ENCODE assay signal across 19 cellular contexts in genomic region chr2:151230627-151231026, GRCh38. TPM values are rescaled to one million over a fixed set of nuclear protein-coding genes. Genes with fewer than 3 reads are reported as not detected.
DNase-seq lines count a peak whose midpoint lies in the region; ATAC-seq and TF ChIP-seq lines count a peak whose summit lies in the region.
"Had no signal": no experiment of that assay in that cellular context is flagged by ENCODE, and none has a peak within 500 bp of the region (broad histone marks: within the 10 kb centered on the region; RNA-seq: fewer than 3 reads in every experiment).

No MANE protein-coding gene starts in this region.

- no peak overlapping the region for H3K4me3 ChIP-seq in IMR-90 (ENCODE audit: insufficient read depth, low read depth, low read length)
- no peak overlapping the region for H3K4me3 ChIP-seq in NB4 (ENCODE audit: low read depth, low read length)
- no peak overlapping the region for H3K4me3 ChIP-seq in mammary epithelial cell (replicated peaks in 1 of 3; ENCODE audit: insufficient read depth in 1 of 3, low read depth in 2 of 3, low read length in 3 of 3)
- no peak overlapping the region for H3K4me3 ChIP-seq in hepatocyte
- H3K4me3 ChIP-seq: SJSA1 had no signal

- H3K9me2 ChIP-seq in hepatocyte (replicated peaks; ENCODE audit: insufficient read depth) = no peaks in the 10 kb centered on the region

- H2AFZ ChIP-seq in IMR-90 (replicated peaks; ENCODE audit: low read length, poor library complexity) (no peak overlapping the region), mammary epithelial cell (ENCODE audit: low read depth, low read length) (no peak overlapping the region), hepatocyte (no peak overlapping the region)

- no peak overlapping the region for H2BK20ac ChIP-seq in IMR-90 (ENCODE audit: low read depth, low read length)

- no peak overlapping the region for H3K56ac ChIP-seq in IMR-90 (ENCODE audit: extremely low read depth, insufficient read depth, low read length)

- no peak overlapping the region for H4K5ac ChIP-seq in IMR-90 (ENCODE audit: low read depth, low read length)

- H3K4me2 ChIP-seq in IMR-90 (ENCODE audit: low read depth, low read length) (no peak overlapping the region), mammary epithelial cell (ENCODE audit: insufficient read depth, low read depth, low read length) (no peak overlapping the region), hepatocyte (no peak overlapping the region)

- DNase-seq in NOMO-1 (lab: John Stamatoyannopoulos, UW; ENCODE audit: unreplicated experiment in 2 of 2) = peak; percentile 21 to 70
- no peak for DNase-seq in NOMO-1 treated with dmso at 0.1 percent for 144 hours (lab: John Stamatoyannopoulos, UW; ENCODE audit: unreplicated experiment)
- no peak for DNase-seq in IMR-90
- peak; percentile 20 for DNase-seq in NB4 (ENCODE audit: low read depth)
- peak; percentile 11 for DNase-seq in mammary epithelial cell
- DNase-seq in hepatocyte (ENCODE audit: low spot score) = no peak
- no peak for DNase-seq in cerebellar nuclear complex (lab: John Stamatoyannopoulos, UW)
- DNase-seq: GF-D8, NCI-H1417, NCI-H1694 treated with DMSO at 0.1 percent for 48 hours, NCI-H2081 treated with DMSO at 0.1 percent for 48 hours, NCI-H2171 treated with DMSO at 0.1 percent for 48 hours, NCI-H524 treated with DMSO at 0.1 percent for 48 hours, NCI-H82 had no signal

- H3K27me3 ChIP-seq in IMR-90 (ENCODE audit: control insufficient read depth, insufficient read depth, low read length) (no peaks in the 10 kb centered on the region), mammary epithelial cell (ENCODE audit: insufficient read depth, low read length) (no peaks in the 10 kb centered on the region), hepatocyte (no peaks in the 10 kb centered on the region)
- H3K27me3 ChIP-seq: SJSA1 had no signal

- H2BK15ac ChIP-seq in IMR-90 (ENCODE audit: low read depth, low read length) = no peak overlapping the region

- H3K9me3 ChIP-seq in IMR-90 (ENCODE audit: control insufficient read depth, insufficient read depth, low read length) (no peaks in the 10 kb centered on the region), mammary epithelial cell (replicated peaks; ENCODE audit: insufficient read depth, low read length) (no peaks in the 10 kb centered on the region), hepatocyte (ENCODE audit: low read depth) (peaks cover 3% of the 10 kb centered on the region)
- H3K9me3 ChIP-seq: SJSA1 had no signal

- no peak overlapping the region for H2BK5ac ChIP-seq in IMR-90 (ENCODE audit: low read depth, low read length, poor library complexity, severe bottlenecking)

- H4K20me1 ChIP-seq in IMR-90 (ENCODE audit: insufficient read depth, low read length) (no peaks in the 10 kb centered on the region), mammary epithelial cell (ENCODE audit: insufficient read depth, low read length) (no peaks in the 10 kb centered on the region), hepatocyte (ENCODE audit: insufficient read depth, poor library complexity, severe bottlenecking) (no peaks in the 10 kb centered on the region)

- intact Hi-C loops in IMR-90 (cut with micrococcal nuclease) (loop anchor here (10.0 kb wide), 1 partner anchor 1486 kb away; no protein-coding TSS in a partner anchor), mammary epithelial cell (cut with micrococcal nuclease) (loop anchor here (10.0 kb wide), 2 partner anchors 316 to 1436 kb away; no protein-coding TSS in a partner anchor)

- no peaks in the 10 kb centered on the region for H3K9me1 ChIP-seq in IMR-90 (ENCODE audit: insufficient read depth, low read length)

- WGBS in IMR-90 (ENCODE audit: extremely low coverage in 2 of 2, insufficient read length in 1 of 2), 2 experiments = no CpG with 5 or more reads among the region's 2 CpGs
- WGBS in mammary epithelial cell (ENCODE audit: low coverage, missing lambda C conversion rate) = 65% methylated on average over 2 of the region's 2 CpGs
- 94% methylated on average over 2 of the region's 2 CpGs for WGBS in hepatocyte (ENCODE audit: low lambda C conversion rate, missing lambda C conversion rate)

- dilution Hi-C loops in IMR-90 (cut with HindIII; ENCODE audit: low sequenced_read_pairs, unreplicated experiment) (no loop called here), mammary epithelial cell (cut with HindIII; ENCODE audit: low sequenced_read_pairs) (no loop called here)

- no peak for TF ChIP-seq RAD21 in IMR-90 (IDR thresholded peaks at IDR 0.05; ENCODE audit: low read length)

- H3K79me1 ChIP-seq in IMR-90 (ENCODE audit: low read depth in 1 of 2, low read length in 2 of 2) = no peaks in the 10 kb centered on the region

- no peak overlapping the region for H3K4ac ChIP-seq in IMR-90 (ENCODE audit: low read depth, low read length)

- H3K36me3 ChIP-seq in IMR-90 (ENCODE audit: control insufficient read depth, insufficient read depth, low read length) = no peaks in the 10 kb centered on the region
- no peaks in the 10 kb centered on the region for H3K36me3 ChIP-seq in mammary epithelial cell (ENCODE audit: insufficient read depth, low read length)
- H3K36me3 ChIP-seq in hepatocyte (replicated peaks; ENCODE audit: insufficient read depth, low read depth) = no peaks in the 10 kb centered on the region
- H3K36me3 ChIP-seq: SJSA1 had no signal

- H3K79me2 ChIP-seq in mammary epithelial cell (ENCODE audit: insufficient read depth, low read length) (no peaks in the 10 kb centered on the region), hepatocyte (no peaks in the 10 kb centered on the region)

- no peak overlapping the region for H4K91ac ChIP-seq in IMR-90 (ENCODE audit: insufficient read depth, low read depth, low read length)

- POLR2A ChIA-PET in IMR-90 (lab: Charles Lee; ENCODE audit: unreplicated experiment) = no interaction called here

- H3K18ac ChIP-seq in IMR-90 (ENCODE audit: low read depth, low read length) = no peak overlapping the region

- ATAC-seq in IMR-90 (ENCODE audit: low read depth) = no peak
- ATAC-seq in HG03469 (IDR thresholded peaks at IDR 0.05; ENCODE audit: unreplicated experiment) = no peak
- ATAC-seq: Panc1 had no signal

- in situ Hi-C loops in IMR-90 (cut with MboI; ENCODE audit: low sequenced_read_pairs) (loop anchor here (25.0 kb wide), 2 partner anchors 618 to 1093 kb away; no protein-coding TSS in a partner anchor), mammary epithelial cell (cut with MboI; ENCODE audit: low sequenced_read_pairs in 2 of 2) (loop anchor here in 1 of 2 donors (10.0 to 25.0 kb wide), 2 partner anchors 618 to 746 kb away; partner anchors contain the start of gene RND3)

- no peak overlapping the region for H4K8ac ChIP-seq in IMR-90 (ENCODE audit: low read depth in 2 of 2, low read length in 2 of 2)

- no peak overlapping the region for H2AK5ac ChIP-seq in IMR-90 (ENCODE audit: low read depth, low read length)

- TF ChIP-seq CTCF in IMR-90 (conservative IDR thresholded peaks at IDR 0.05; ENCODE audit: low read depth, low read length) (no peak), NB4 (IDR thresholded peaks at IDR 0.05; ENCODE audit: low read depth, low read length) (no peak), mammary epithelial cell (conservative IDR thresholded peaks at IDR 0.05 in 1 of 2, IDR thresholded peaks at IDR 0.05 in 1 of 2; ENCODE audit: extremely low read depth in 1 of 2, insufficient read depth in 1 of 2, low read depth in 1 of 2, low read length in 2 of 2) (no peak), hepatocyte (IDR thresholded peaks at IDR 0.05; ENCODE audit: poor library complexity) (no peak)

- H3K4me1 ChIP-seq in IMR-90 (ENCODE audit: control insufficient read depth, insufficient read depth, low read length) (peaks cover under 1% of the 10 kb centered on the region; the same call in 1 of the 2 replicates), mammary epithelial cell (ENCODE audit: insufficient read depth, low read length) (no peaks in the 10 kb centered on the region), hepatocyte (ENCODE audit: insufficient read depth) (no peaks in the 10 kb centered on the region)
- H3K4me1 ChIP-seq: SJSA1 had no signal

- no peak for TF ChIP-seq POLR2A in IMR-90 (IDR thresholded peaks at IDR 0.05; ENCODE audit: low read depth, low read length)
- no peak for TF ChIP-seq POLR2A in NB4 (IDR thresholded peaks at IDR 0.05; ENCODE audit: extremely low read depth, insufficient read length)

- CTCF ChIA-PET in IMR-90 (lab: Yijun Ruan, JAX) (no interaction called here), mammary epithelial cell (lab: Charles Lee; ENCODE audit: low non-redundant PET) (no interaction called here)

- H3K27ac ChIP-seq in IMR-90 (ENCODE audit: insufficient read depth, low read length) = no peak overlapping the region
- no peak overlapping the region for H3K27ac ChIP-seq in mammary epithelial cell (ENCODE audit: insufficient read depth, low read depth, low read length)
- no peak overlapping the region for H3K27ac ChIP-seq in hepatocyte
- H3K27ac ChIP-seq: 22Rv1, C4-2B, SJSA1 had no signal

- BruUV-seq in IMR-90 (replicated peaks; lab: Mats Ljungman, UMichigan) (no TSS peak), mammary epithelial cell (replicated peaks; lab: Mats Ljungman, UMichigan) (no TSS peak)

- no peak overlapping the region for H3K9ac ChIP-seq in IMR-90 (ENCODE audit: low read depth, low read length)
- no peak overlapping the region for H3K9ac ChIP-seq in mammary epithelial cell (ENCODE audit: insufficient read depth, low read length)

- no peak overlapping the region for H3K23ac ChIP-seq in IMR-90 (ENCODE audit: low read depth, low read length)

- H2BK120ac ChIP-seq in IMR-90 (ENCODE audit: low read depth, low read length) = no peak overlapping the region

- no peak overlapping the region for H3K14ac ChIP-seq in IMR-90 (replicated peaks; ENCODE audit: low read depth, low read length)

- no peak overlapping the region for H2AK9ac ChIP-seq in IMR-90 (replicated peaks; ENCODE audit: low read depth, low read length, poor library complexity)

TF ChIP-seq in IMR-90, 13 proteins besides CTCF, POLR2A, EP300 and RAD21 (continues in another document):
- TF ChIP-seq MXI1 (IDR thresholded peaks at IDR 0.05; ENCODE audit: borderline replicate concordance, low read depth, low read length) (no peak), CHD1 (IDR thresholded peaks at IDR 0.05; ENCODE audit: low read depth, low read length) (no peak)

RNA-seq across cellular contexts. Expression of gene RBM43, which starts 31.0 kb away (rescaled TPM):
- total RNA-seq in IMR-90 (2012; rRNA removed) = 1.6 and 2.5 TPM in 2 replicates
- polyA plus RNA-seq in IMR-90 (2012; rRNA removed) = 3.1 and 3.6 TPM in 2 replicates
- 0.82 and 1.1 TPM in 2 replicates for polyA plus RNA-seq in IMR-90 (2012; cell fraction: cytosol; rRNA removed)
- 0.67 and 2.1 TPM in 2 replicates for polyA plus RNA-seq in IMR-90 (2012; cell fraction: nucleus; rRNA removed; ENCODE audit: low replicate concordance)
- 1 to 10 TPM; 2.6 to 4.2 TPM for total RNA-seq in mammary epithelial cell
- 1.8 TPM for polyA plus RNA-seq in mammary epithelial cell
- polyA minus RNA-seq in mammary epithelial cell = 1.9 TPM
- total RNA-seq in hepatocyte = 3.8 and 4.6 TPM in 2 replicates
- 0.62 and 2.2 TPM in 2 replicates for polyA plus RNA-seq in hepatocyte

RNA-seq across cellular contexts. Expression of gene NMI, which starts 58.8 kb away (rescaled TPM):
- total RNA-seq in IMR-90 (2012; rRNA removed) = 2.3 and 5.8 TPM in 2 replicates
- polyA plus RNA-seq in IMR-90 (2012; rRNA removed) = 4.0 and 5.2 TPM in 2 replicates
- 1.9 and 3.3 TPM in 2 replicates for polyA plus RNA-seq in IMR-90 (2012; cell fraction: cytosol; rRNA removed)
- 0.90 and 2.6 TPM in 2 replicates for polyA plus RNA-seq in IMR-90 (2012; cell fraction: nucleus; rRNA removed; ENCODE audit: low replicate concordance)
- 1 to 10 TPM; 2.5 to 6.7 TPM for total RNA-seq in mammary epithelial cell
- 2.7 TPM for polyA plus RNA-seq in mammary epithelial cell
- 3.5 TPM for polyA minus RNA-seq in mammary epithelial cell
- 10.9 and 13.5 TPM in 2 replicates for total RNA-seq in hepatocyte
- polyA plus RNA-seq in hepatocyte = 12.8 and 15.3 TPM in 2 replicates

Comparison
In these comparisons a context has a peak if more than half of its experiments do, and no peak if none do; other contexts are left out.
1. DNase-seq: peak in NOMO-1 (2 of 2), NB4 (single experiment) and mammary epithelial cell (single experiment); none in NOMO-1 treated with dmso at 0.1 percent for 144 hours (single experiment), IMR-90 (single experiment), hepatocyte (single experiment) and cerebellar nuclear complex (0 of 2).